Comparison of ENCODE assay signal across 1 cellular context in genomic region chr17:81083125-81083765, GRCh38.
TF ChIP-seq lines count a peak whose summit lies in the region.

No MANE protein-coding gene starts in this region.

TF ChIP-seq in HepG2, 621 proteins besides CTCF, POLR2A, EP300 and RAD21 (continued from another document and continues in another):
- peak; percentile 98 for TF ChIP-seq ISX (CRISPR knock-in tag; conservative IDR thresholded peaks at IDR 0.05)
- peak; percentile 93 for TF ChIP-seq SIX1 (CRISPR knock-in tag; IDR thresholded peaks at IDR 0.05; ENCODE audit: borderline replicate concordance)
- TF ChIP-seq ZNF441 (CRISPR knock-in tag; IDR thresholded peaks at IDR 0.05; ENCODE audit: borderline replicate concordance), result peak; percentile 89
- TF ChIP-seq ZFP90 (CRISPR knock-in tag; IDR thresholded peaks at IDR 0.05; ENCODE audit: borderline replicate concordance), result peak; percentile 97; the same call in 1 of the 2 replicates
- TF ChIP-seq ZNF354B (CRISPR knock-in tag; IDR thresholded peaks at IDR 0.05), result no peak
- TF ChIP-seq PHF20 (CRISPR knock-in tag; IDR thresholded peaks at IDR 0.05), result no peak
- TF ChIP-seq ZNF460 (CRISPR knock-in tag; IDR thresholded peaks at IDR 0.05; ENCODE audit: borderline replicate concordance), result no peak; the same call in 1 of the 2 replicates
- peak; percentile 89; the same call in 1 of the 2 replicates for TF ChIP-seq ZBTB3 (CRISPR knock-in tag; IDR thresholded peaks at IDR 0.05; ENCODE audit: borderline replicate concordance, low read depth)
- TF ChIP-seq HDAC2 (CRISPR knock-in tag; IDR thresholded peaks at IDR 0.05), result peak; percentile 98
- TF ChIP-seq SP4 (CRISPR knock-in tag; IDR thresholded peaks at IDR 0.05), result peak; percentile 81
- TF ChIP-seq ELK4 (CRISPR knock-in tag; IDR thresholded peaks at IDR 0.05; ENCODE audit: borderline replicate concordance), result no peak
- peak; percentile 91; the same call in 1 of the 2 replicates for TF ChIP-seq ZFP82 (CRISPR knock-in tag; IDR thresholded peaks at IDR 0.05; ENCODE audit: borderline replicate concordance)
- TF ChIP-seq ZBTB49 (CRISPR knock-in tag; IDR thresholded peaks at IDR 0.05; ENCODE audit: borderline replicate concordance), result no peak
- no peak for TF ChIP-seq ZNF646 (CRISPR knock-in tag; IDR thresholded peaks at IDR 0.05)
- peak; percentile 89; the same call in 1 of the 2 replicates for TF ChIP-seq TSC22D2 (CRISPR knock-in tag; IDR thresholded peaks at IDR 0.05; ENCODE audit: borderline replicate concordance)
- no peak for TF ChIP-seq HNRNPK (IDR thresholded peaks at IDR 0.05; ENCODE audit: low read depth, low read length, poor library complexity, severe bottlenecking)
- no peak for TF ChIP-seq ZFP36 (IDR thresholded peaks at IDR 0.05; ENCODE audit: borderline replicate concordance, low read depth, low read length, partially characterized antibody)
- TF ChIP-seq MBD4 (IDR thresholded peaks at IDR 0.05; ENCODE audit: borderline replicate concordance, low read length), result no peak
- peak; percentile 22; the same call in 1 of the 2 replicates for TF ChIP-seq ZNF121 (CRISPR knock-in tag; IDR thresholded peaks at IDR 0.05)
- no peak; the same call in 1 of the 2 replicates for TF ChIP-seq MAZ (IDR thresholded peaks at IDR 0.05; ENCODE audit: borderline replicate concordance, low read depth, low read length)
- peak; percentile 97 for TF ChIP-seq MAZ (CRISPR knock-in tag; IDR thresholded peaks at IDR 0.05; ENCODE audit: low read depth)
- no peak for TF ChIP-seq SRSF4 (IDR thresholded peaks at IDR 0.05; ENCODE audit: low read depth, low read length, poor library complexity, severe bottlenecking)
- TF ChIP-seq ZNF501 (CRISPR knock-in tag; IDR thresholded peaks at IDR 0.05), result peak; percentile 94
- TF ChIP-seq TBX2 (CRISPR knock-in tag; IDR thresholded peaks at IDR 0.05; ENCODE audit: borderline replicate concordance), result peak; percentile 96
- TF ChIP-seq TGIF2 (CRISPR knock-in tag; IDR thresholded peaks at IDR 0.05), result 0 out of 2 replicates have a peak, but pooled peaks have one; percentile 65
- TF ChIP-seq ZNF34 (CRISPR knock-in tag; IDR thresholded peaks at IDR 0.05; ENCODE audit: borderline replicate concordance), result 0 out of 2 replicates have a peak, but pooled peaks have one; percentile 26
- TF ChIP-seq ELF1 (CRISPR knock-in tag; IDR thresholded peaks at IDR 0.05), result peak; percentile 93
- TF ChIP-seq THAP9 (CRISPR knock-in tag; IDR thresholded peaks at IDR 0.05; ENCODE audit: borderline replicate concordance), result peak; percentile 73; the same call in 1 of the 2 replicates
- peak; percentile 94 for TF ChIP-seq PRDM10 (CRISPR knock-in tag; IDR thresholded peaks at IDR 0.05; ENCODE audit: low read depth)
- TF ChIP-seq ZNF556 (CRISPR knock-in tag; IDR thresholded peaks at IDR 0.05; ENCODE audit: borderline replicate concordance), result no peak
- TF ChIP-seq DNMT1 (CRISPR knock-in tag; IDR thresholded peaks at IDR 0.05), result no peak
- TF ChIP-seq SRY (CRISPR knock-in tag; IDR thresholded peaks at IDR 0.05), result peak; percentile 67
- TF ChIP-seq ZNF629 (CRISPR knock-in tag; conservative IDR thresholded peaks at IDR 0.05), result peak; percentile 62
- TF ChIP-seq ZNF652 (CRISPR knock-in tag; IDR thresholded peaks at IDR 0.05; ENCODE audit: borderline replicate concordance, low read depth), result peak; percentile 52; the same call in 1 of the 2 replicates
- peak; percentile 65; the same call in 1 of the 2 replicates for TF ChIP-seq DZIP1 (CRISPR knock-in tag; IDR thresholded peaks at IDR 0.05)
- TF ChIP-seq KLF9 (CRISPR knock-in tag; IDR thresholded peaks at IDR 0.05; ENCODE audit: low read depth), result peak; percentile 78; the same call in 1 of the 2 replicates
- peak; percentile 42; the same call in 1 of the 2 replicates for TF ChIP-seq CHD4 (IDR thresholded peaks at IDR 0.05; ENCODE audit: borderline replicate concordance, low read length)
- no peak for TF ChIP-seq KDM1A (CRISPR knock-in tag; IDR thresholded peaks at IDR 0.05)
- peak; percentile 50; the same call in 1 of the 2 replicates for TF ChIP-seq ZNF784 (CRISPR knock-in tag; IDR thresholded peaks at IDR 0.05; ENCODE audit: borderline replicate concordance)
- TF ChIP-seq POLR2AphosphoS5 (IDR thresholded peaks at IDR 0.05; ENCODE audit: low read depth, low read length), result peak; percentile 56
- peak; percentile 98 for TF ChIP-seq MED1 (CRISPR knock-in tag; IDR thresholded peaks at IDR 0.05)
